Comparison of ENCODE assay signal across 15 cellular contexts in the genomic region with DNA sequence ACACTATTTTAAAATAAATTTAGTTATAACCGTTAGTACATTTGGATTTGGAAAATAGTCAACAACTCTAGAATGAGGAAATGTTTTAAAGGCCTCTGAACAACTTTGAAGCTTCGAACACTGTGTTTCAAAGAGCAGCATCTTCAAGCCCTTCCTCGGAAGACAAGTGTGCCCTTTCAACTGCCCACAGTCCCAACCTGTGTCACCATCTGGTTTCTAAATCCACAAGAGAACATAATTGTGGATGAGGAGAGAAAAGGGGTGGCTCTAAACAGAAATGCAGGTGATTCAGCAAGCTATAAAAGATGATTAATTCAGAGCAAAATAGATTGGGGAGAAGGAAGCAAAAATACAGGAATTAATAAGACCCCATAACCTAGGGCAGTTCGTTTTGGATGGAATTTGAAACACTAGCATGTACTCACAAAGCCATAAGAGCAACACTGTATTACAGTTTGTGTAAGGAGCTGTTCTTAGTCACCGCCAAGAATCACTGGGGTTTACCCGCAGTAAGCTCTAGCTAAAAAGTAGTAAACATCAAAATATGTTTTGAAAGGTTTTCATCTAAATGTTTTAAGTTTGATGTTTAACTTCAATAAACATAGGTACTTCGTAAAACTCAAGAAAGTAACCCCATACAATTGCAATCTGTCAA.
"Had no signal": no experiment of that assay in that cellular context is flagged by ENCODE, and none has a peak within 500 bp of the region (broad histone marks: within the 10 kb centered on the region; RNA-seq: fewer than 3 reads in every experiment).

No MANE protein-coding gene starts in this region.

- H3K27me3 Mint-ChIP-seq: activated naive CD4-positive, alpha-beta T cell treated with anti-CD3 and anti-CD28 coated beads, Interleukin-2, amount 10 ng/mL, durations not matched to agents 7 days and 5 days had no signal

- H3K27ac Mint-ChIP-seq: activated naive CD4-positive, alpha-beta T cell treated with anti-CD3 and anti-CD28 coated beads, Interleukin-2, amount 10 ng/mL, durations not matched to agents 7 days and 5 days; mesothelial cell of epicardium; neural progenitor cell had no signal

- ATAC-seq: body of pancreas, esophagus mucosa had no signal

- DNase-seq: activated CD4-positive, alpha-beta T cell treated with anti-CD3 and anti-CD28 coated beads for 1 hour; activated naive CD4-positive, alpha-beta T cell treated with anti-CD3 and anti-CD28 coated beads, Interleukin-2, amount 10 ng/mL, durations not matched to agents 7 days and 5 days; amygdala; body of pancreas; caudate nucleus; colonic mucosa; ovary; sigmoid colon; spleen; substantia nigra; T-helper 9 cell; transverse colon had no signal

- H3K4me1 Mint-ChIP-seq: mesothelial cell of epicardium, neural progenitor cell had no signal

- H3K4me3 Mint-ChIP-seq: activated naive CD4-positive, alpha-beta T cell treated with anti-CD3 and anti-CD28 coated beads, Interleukin-2, amount 10 ng/mL, durations not matched to agents 7 days and 5 days; mesothelial cell of epicardium; neural progenitor cell had no signal
